19 cellular contexts compared by ENCODE assay signal in genomic region chr5:177538876-177539275, GRCh38. TPM values are rescaled to one million over a fixed set of nuclear protein-coding genes. Genes with fewer than 3 reads are reported as not detected.
DNase-seq lines count a peak whose midpoint lies in the region; ATAC-seq, FAIRE-seq and TF ChIP-seq lines count a peak whose summit lies in the region.
"Had no signal": no experiment of that assay in that cellular context is flagged by ENCODE, and none has a peak within 500 bp of the region (broad histone marks: within the 10 kb centered on the region; RNA-seq: fewer than 3 reads in every experiment).

No MANE protein-coding gene starts in this region.

- ATAC-seq in Right ventricle myocardium inferior: peak; percentile 20
- peak in 6 of 8 donors; percentile 16 to 70 (median 53) for ATAC-seq in heart right ventricle
- peak; percentile 3 for ATAC-seq in sciatic nerve
- no peak for ATAC-seq in aorta (ENCODE audit: low FRiP score)
- no peak for ATAC-seq in HepG2
- ATAC-seq: mucosa of descending colon, WTC11 had no signal

- TF ChIP-seq POLR2A in HepG2 (IDR thresholded peaks at IDR 0.05; ENCODE audit: insufficient read depth in 1 of 2, low read depth in 2 of 2, low read length in 2 of 2): no peak

- peaks cover 21 to 71% (median 64%) of the 10 kb centered on the region in 9 donors for H3K4me1 ChIP-seq in heart right ventricle
- peaks cover 4 to 18% of the 10 kb centered on the region in 2 donors for H3K4me1 ChIP-seq in aorta (ENCODE audit: control insufficient read depth in 1 of 2, insufficient read depth in 2 of 2, low read length in 2 of 2)
- H3K4me1 ChIP-seq in HepG2 (ENCODE audit: insufficient read depth, low read length): no peaks in the 10 kb centered on the region

- H4K20me1 ChIP-seq in HepG2 (ENCODE audit: insufficient read depth, low read length): peaks cover 9% of the 10 kb centered on the region

- TF ChIP-seq EP300 in HepG2 (IDR thresholded peaks at IDR 0.05; ENCODE audit: low read depth in 2 of 2, low read length in 2 of 2) (no peak), HepG2 (CRISPR knock-in tag; IDR thresholded peaks at IDR 0.05; ENCODE audit: borderline replicate concordance) (no peak)

- no peak overlapping the region for H2AFZ ChIP-seq in HepG2 (ENCODE audit: low read length)

- no TSS peak for BruUV-seq in HepG2 (replicated peaks; lab: Mats Ljungman, UMichigan)

- no peak overlapping the region for H3K4me2 ChIP-seq in HepG2 (ENCODE audit: low read depth, low read length)

- no peak overlapping the region for H3K9ac ChIP-seq in HepG2 (ENCODE audit: insufficient read depth, low read depth, low read length)

- H3K27me3 ChIP-seq in heart right ventricle (no peaks in the 10 kb centered on the region), aorta (ENCODE audit: control insufficient read depth in 1 of 2, insufficient read depth in 2 of 2, low read length in 1 of 2) (no peaks in the 10 kb centered on the region), HepG2 (ENCODE audit: control insufficient read depth in 1 of 2, insufficient read depth in 2 of 2, low read length in 2 of 2) (no peaks in the 10 kb centered on the region)
- H3K27me3 ChIP-seq: ovary, spleen had no signal

- no peak for TF ChIP-seq RAD21 in HepG2 (CRISPR knock-in tag; IDR thresholded peaks at IDR 0.05)

- in situ Hi-C loops in HepG2 (cut with HindIII; ENCODE audit: extremely low pct_ligation_motif_present, low pct_unique_long_range_greater_than_20kb): no loop called here

- peaks cover 0 to 71% (median 7%) of the 10 kb centered on the region in 9 donors for H3K36me3 ChIP-seq in heart right ventricle
- H3K36me3 ChIP-seq in aorta (ENCODE audit: control insufficient read depth in 1 of 2, insufficient read depth in 2 of 2, low read length in 1 of 2): peaks cover 0 to 3% of the 10 kb centered on the region in 2 donors
- H3K36me3 ChIP-seq in HepG2 (replicated peaks in 1 of 2; ENCODE audit: control insufficient read depth in 1 of 2, insufficient read depth in 2 of 2, low read length in 2 of 2): peaks cover 29 to 80% of the 10 kb centered on the region in 2 experiments
- H3K36me3 ChIP-seq: ovary had no signal

- POLR2A ChIA-PET in HepG2 (lab: Yijun Ruan, JAX): no interaction called here

- H3K9me3 ChIP-seq in heart right ventricle (no peaks in the 10 kb centered on the region), aorta (ENCODE audit: control insufficient read depth, low read length) (no peaks in the 10 kb centered on the region), HepG2 (ENCODE audit: low read length) (no peaks in the 10 kb centered on the region)
- H3K9me3 ChIP-seq: mucosa of descending colon, ovary, spleen had no signal

- no peak for FAIRE-seq in HepG2 (lab: Jason Lieb, UNC)
- FAIRE-seq: A204.1, GM18507 had no signal

- CTCF ChIA-PET in HepG2 (lab: Yijun Ruan, JAX; ENCODE audit: low intra/inter-chr PET ratio, low total read pairs): no interaction called here

- H3K27ac ChIP-seq in heart right ventricle (peak overlapping the region in 9 of 10 donors; percentile 59 to 86 (median 68)), aorta (ENCODE audit: low read depth in 1 of 2, low read length in 2 of 2) (peak overlapping the region; percentile 1 to 89), HepG2 (ENCODE audit: extremely low read length, insufficient read depth, low read length) (no peak overlapping the region)

- WGBS in heart right ventricle, 2 donors: 73 to 76% methylated on average over 10 of the region's 10 CpGs
- WGBS in aorta, 2 donors: 68 to 76% methylated on average over 10 of the region's 10 CpGs
- WGBS in HepG2 (ENCODE audit: low lambda C conversion rate): over 99% methylated on average over 10 of the region's 10 CpGs

- peaks cover 32% of the 10 kb centered on the region for H3K79me2 ChIP-seq in HepG2 (ENCODE audit: insufficient read depth, low read length)

- intact Hi-C loops in Right ventricle myocardium inferior (cut with DNase I) (no loop called here), cardiac septum (cut with DNase I) (no loop called here), heart right ventricle (cut with DNase I) (no loop called here), sciatic nerve (cut with DNase I) (no loop called here), aorta (cut with DNase I) (no loop called here), HepG2 (cut with micrococcal nuclease; ENCODE audit: unreplicated experiment) (no loop called here)

- DNase-seq in Right ventricle myocardium inferior (ENCODE audit: missing footprints) (no peak), cardiac septum (ENCODE audit: low spot score) (no peak), heart right ventricle (peak in 1 of 2 donors; percentile 32), sciatic nerve (ENCODE audit: low spot score) (no peak), aorta (peak in 1 of 2 donors; percentile 71), superior temporal gyrus (ENCODE audit: extremely low spot score) (no peak), HepG2 (ENCODE audit: low spot score) (no peak)
- no peak for DNase-seq in activated CD4-positive, CD25-positive, alpha-beta regulatory T cell (lab: John Stamatoyannopoulos, UW)
- DNase-seq: CD4-positive, alpha-beta T cell; cerebellar nuclear complex; DMS79 treated with DMSO at 0.1 percent for 48 hours; mucosa of descending colon; NCI-H2227 treated with DMSO at 0.1 percent for 48 hours; ovary; SHP77; spleen had no signal

- H3K4me3 ChIP-seq in heart right ventricle (no peak overlapping the region), aorta (ENCODE audit: low read length in 2 of 2) (no peak overlapping the region), HepG2 (replicated peaks in 1 of 3; ENCODE audit: insufficient read depth in 1 of 3, low read depth in 2 of 3, low read length in 3 of 3) (no peak overlapping the region)
- H3K4me3 ChIP-seq: mucosa of descending colon, ovary, spleen had no signal

- TF ChIP-seq CTCF in heart right ventricle (IDR thresholded peaks at IDR 0.05): no peak
- no peak for TF ChIP-seq CTCF in HepG2 (CRISPR knock-in tag; IDR thresholded peaks at IDR 0.05)

RNA-seq across cellular contexts. Expression of gene FAM193B, which starts 15.5 kb away (rescaled TPM):
- total RNA-seq in Right ventricle myocardium inferior (29.5 TPM), cardiac septum (25.4 TPM), heart right ventricle (10 to 100 TPM; 14.1 to 34.4 (median 20.1) TPM), sciatic nerve (113 TPM), aorta (100 to 1,000 TPM in 1 of 2 donors, 10 to 100 TPM in 1; 67.5 to 113 TPM), HepG2 (2016; rRNA removed; fragmentation: Illumina TruSeq; extraction: Trizol) (6.4 and 21.2 TPM in 2 replicates)
- polyA plus RNA-seq in heart right ventricle (100 to 1,000 TPM in 1 of 2 donors, 10 to 100 TPM in 1; 28.0 to 201 TPM), aorta (100 to 1,000 TPM in 1 of 2 donors, 10 to 100 TPM in 1; 49.5 to 533 TPM), HepG2 (2011; rRNA removed) (40.9 and 42.5 TPM in 2 replicates)
- 25.5 and 27.8 TPM in 2 replicates for total RNA-seq in HepG2 (2016; cell fraction: cytosol; rRNA removed; fragmentation: Illumina TruSeq; extraction: Trizol; ENCODE audit: low read depth)
- total RNA-seq in HepG2 (2016; cell fraction: insoluble cytoplasmic fraction; rRNA removed; fragmentation: Illumina TruSeq; extraction: Trizol): 7.4 and 21.9 TPM in 2 replicates
- 15.5 and 19.0 TPM in 2 replicates for total RNA-seq in HepG2 (2016; cell fraction: membrane; rRNA removed; fragmentation: Illumina TruSeq; extraction: Trizol)
- total RNA-seq in HepG2 (2016; cell fraction: nucleus; rRNA removed; fragmentation: Illumina TruSeq; extraction: Trizol): 20.2 and 30.4 TPM in 2 replicates
- 9.5 and 15.2 TPM in 2 replicates for polyA plus RNA-seq in HepG2 (2011; cell fraction: cytosol; rRNA removed)
- 123 and 139 TPM in 2 replicates for polyA plus RNA-seq in HepG2 (2011; cell fraction: nucleus; rRNA removed)
- polyA plus RNA-seq in HepG2 (2012): 23.0 and 27.4 TPM in 2 replicates
- polyA plus RNA-seq in HepG2 (2016; cell fraction: cytosol; fragmentation: Illumina TruSeq; extraction: Trizol; ENCODE audit: low read depth): 5.1 and 5.6 TPM in 2 replicates
- polyA plus RNA-seq in HepG2 (2016; cell fraction: insoluble cytoplasmic fraction; fragmentation: Illumina TruSeq; extraction: Trizol; ENCODE audit: low read depth): 11.6 and 13.7 TPM in 2 replicates
- 9.2 and 10.8 TPM in 2 replicates for polyA plus RNA-seq in HepG2 (2016; cell fraction: membrane; fragmentation: Illumina TruSeq; extraction: Trizol; ENCODE audit: low read depth)
- 87.5 and 114 TPM in 2 replicates for polyA plus RNA-seq in HepG2 (2016; cell fraction: nucleus; fragmentation: Illumina TruSeq; extraction: Trizol; ENCODE audit: insufficient read depth, low read depth)
- 19.8 and 23.5 TPM in 2 replicates for polyA minus RNA-seq in HepG2 (2011; rRNA and poly(A)+ RNA removed; ENCODE audit: low replicate concordance)
- polyA minus RNA-seq in HepG2 (2011; cell fraction: cytosol; rRNA and poly(A)+ RNA removed): 8.1 and 15.7 TPM in 2 replicates
- polyA minus RNA-seq in HepG2 (2011; cell fraction: nucleus; rRNA and poly(A)+ RNA removed): 24.2 and 37.9 TPM in 2 replicates

RNA-seq across cellular contexts. Expression of gene DDX41, which starts 22.1 kb away (rescaled TPM):
- total RNA-seq in Right ventricle myocardium inferior (30.1 TPM), cardiac septum (37.9 TPM), heart right ventricle (10 to 100 TPM; 19.7 to 53.2 (median 27.2) TPM), sciatic nerve (68.2 TPM), aorta (10 to 100 TPM; 45.0 to 54.9 TPM), HepG2 (2016; rRNA removed; fragmentation: Illumina TruSeq; extraction: Trizol) (62.8 and 83.0 TPM in 2 replicates)
- polyA plus RNA-seq in heart right ventricle (10 to 100 TPM; 45.2 to 55.7 TPM), aorta (10 to 100 TPM; 46.5 to 95.4 TPM), HepG2 (2011; rRNA removed) (99.5 and 105 TPM in 2 replicates)
- total RNA-seq in HepG2 (2016; cell fraction: cytosol; rRNA removed; fragmentation: Illumina TruSeq; extraction: Trizol; ENCODE audit: low read depth): 9.4 and 10.4 TPM in 2 replicates
- 68.8 and 106 TPM in 2 replicates for total RNA-seq in HepG2 (2016; cell fraction: insoluble cytoplasmic fraction; rRNA removed; fragmentation: Illumina TruSeq; extraction: Trizol)
- total RNA-seq in HepG2 (2016; cell fraction: membrane; rRNA removed; fragmentation: Illumina TruSeq; extraction: Trizol): 20.1 and 24.5 TPM in 2 replicates
- 56.7 and 63.3 TPM in 2 replicates for total RNA-seq in HepG2 (2016; cell fraction: nucleus; rRNA removed; fragmentation: Illumina TruSeq; extraction: Trizol)
- polyA plus RNA-seq in HepG2 (2011; cell fraction: cytosol; rRNA removed): 84.0 and 131 TPM in 2 replicates
- polyA plus RNA-seq in HepG2 (2011; cell fraction: nucleus; rRNA removed): 340 and 476 TPM in 2 replicates
- 39.9 and 70.4 TPM in 2 replicates for polyA plus RNA-seq in HepG2 (2012)
- polyA plus RNA-seq in HepG2 (2016; cell fraction: cytosol; fragmentation: Illumina TruSeq; extraction: Trizol; ENCODE audit: low read depth): 12.3 and 13.1 TPM in 2 replicates
- polyA plus RNA-seq in HepG2 (2016; cell fraction: insoluble cytoplasmic fraction; fragmentation: Illumina TruSeq; extraction: Trizol; ENCODE audit: low read depth): 84.7 and 86.0 TPM in 2 replicates
- 20.4 and 21.8 TPM in 2 replicates for polyA plus RNA-seq in HepG2 (2016; cell fraction: membrane; fragmentation: Illumina TruSeq; extraction: Trizol; ENCODE audit: low read depth)
- 142 and 157 TPM in 2 replicates for polyA plus RNA-seq in HepG2 (2016; cell fraction: nucleus; fragmentation: Illumina TruSeq; extraction: Trizol; ENCODE audit: insufficient read depth, low read depth)
- 101 and 102 TPM in 2 replicates for polyA minus RNA-seq in HepG2 (2011; rRNA and poly(A)+ RNA removed; ENCODE audit: low replicate concordance)
- 45.9 and 55.5 TPM in 2 replicates for polyA minus RNA-seq in HepG2 (2011; cell fraction: cytosol; rRNA and poly(A)+ RNA removed)
- polyA minus RNA-seq in HepG2 (2011; cell fraction: nucleus; rRNA and poly(A)+ RNA removed): 103 and 117 TPM in 2 replicates

RNA-seq across cellular contexts. Expression of gene DOK3, which starts 29.2 kb away (rescaled TPM):
- total RNA-seq in Right ventricle myocardium inferior (4.4 TPM), cardiac septum (4.7 TPM), heart right ventricle (10 to 100 TPM in 1 of 10 donors, 1 to 10 TPM in 7, under 1 TPM in 2; 0.74 to 11.4 (median 1.9) TPM), sciatic nerve (16.2 TPM), aorta (10 to 100 TPM; 15.0 to 21.6 TPM), HepG2 (2016; rRNA removed; fragmentation: Illumina TruSeq; extraction: Trizol) (0.48 and 1.4 TPM in 2 replicates)
- polyA plus RNA-seq in heart right ventricle (1 to 10 TPM; 2.4 to 4.0 TPM), aorta (1 to 10 TPM; 2.7 to 4.4 TPM), HepG2 (2011; rRNA removed) (1.5 and 1.7 TPM in 2 replicates)
- 0.44 and 0.51 TPM in 2 replicates for total RNA-seq in HepG2 (2016; cell fraction: cytosol; rRNA removed; fragmentation: Illumina TruSeq; extraction: Trizol; ENCODE audit: low read depth)
- 0.40 and 1.6 TPM in 2 replicates for total RNA-seq in HepG2 (2016; cell fraction: insoluble cytoplasmic fraction; rRNA removed; fragmentation: Illumina TruSeq; extraction: Trizol)
- 0.43 and 0.52 TPM in 2 replicates for total RNA-seq in HepG2 (2016; cell fraction: membrane; rRNA removed; fragmentation: Illumina TruSeq; extraction: Trizol)
- total RNA-seq in HepG2 (2016; cell fraction: nucleus; rRNA removed; fragmentation: Illumina TruSeq; extraction: Trizol): 3.1 and 3.4 TPM in 2 replicates
- 0.45 and 0.52 TPM in 2 replicates for polyA plus RNA-seq in HepG2 (2011; cell fraction: cytosol; rRNA removed)
- 11.5 and 16.7 TPM in 2 replicates for polyA plus RNA-seq in HepG2 (2011; cell fraction: nucleus; rRNA removed)
- 0.60 and 1.5 TPM in 2 replicates for polyA plus RNA-seq in HepG2 (2012)
- polyA plus RNA-seq in HepG2 (2016; cell fraction: cytosol; fragmentation: Illumina TruSeq; extraction: Trizol; ENCODE audit: low read depth): 0.17 and 0.23 TPM in 2 replicates
- 0.77 and 0.99 TPM in 2 replicates for polyA plus RNA-seq in HepG2 (2016; cell fraction: insoluble cytoplasmic fraction; fragmentation: Illumina TruSeq; extraction: Trizol; ENCODE audit: low read depth)
- polyA plus RNA-seq in HepG2 (2016; cell fraction: membrane; fragmentation: Illumina TruSeq; extraction: Trizol; ENCODE audit: low read depth): 0.26 and 0.50 TPM in 2 replicates
- 7.2 and 8.3 TPM in 2 replicates for polyA plus RNA-seq in HepG2 (2016; cell fraction: nucleus; fragmentation: Illumina TruSeq; extraction: Trizol; ENCODE audit: insufficient read depth, low read depth)
- polyA minus RNA-seq in HepG2 (2011; rRNA and poly(A)+ RNA removed; ENCODE audit: low replicate concordance): 3.4 and 4.3 TPM in 2 replicates
- polyA minus RNA-seq in HepG2 (2011; cell fraction: cytosol; rRNA and poly(A)+ RNA removed): not detected in 2 replicates
- polyA minus RNA-seq in HepG2 (2011; cell fraction: nucleus; rRNA and poly(A)+ RNA removed): 4.4 and 4.8 TPM in 2 replicates

RNA-seq across cellular contexts. Expression of gene PDLIM7, which starts 41.5 kb away (rescaled TPM):
- total RNA-seq in Right ventricle myocardium inferior (43.1 TPM), cardiac septum (133 TPM), heart right ventricle (10 to 100 TPM; 32.5 to 70.6 (median 51.0) TPM), sciatic nerve (144 TPM), aorta (100 to 1,000 TPM; 510 to 729 TPM), HepG2 (2016; rRNA removed; fragmentation: Illumina TruSeq; extraction: Trizol) (17.7 and 21.1 TPM in 2 replicates)
- polyA plus RNA-seq in heart right ventricle (100 to 1,000 TPM; 129 to 131 TPM), aorta (1,000 to 10,000 TPM in 1 of 2 donors, 100 to 1,000 TPM in 1; 184 to 1,248 TPM), HepG2 (2011; rRNA removed) (31.3 and 38.4 TPM in 2 replicates)
- 6.1 and 8.5 TPM in 2 replicates for total RNA-seq in HepG2 (2016; cell fraction: cytosol; rRNA removed; fragmentation: Illumina TruSeq; extraction: Trizol; ENCODE audit: low read depth)
- total RNA-seq in HepG2 (2016; cell fraction: insoluble cytoplasmic fraction; rRNA removed; fragmentation: Illumina TruSeq; extraction: Trizol): 14.8 and 20.5 TPM in 2 replicates
- 10.1 and 15.4 TPM in 2 replicates for total RNA-seq in HepG2 (2016; cell fraction: membrane; rRNA removed; fragmentation: Illumina TruSeq; extraction: Trizol)
- 15.8 and 17.5 TPM in 2 replicates for total RNA-seq in HepG2 (2016; cell fraction: nucleus; rRNA removed; fragmentation: Illumina TruSeq; extraction: Trizol)
- 16.0 and 26.2 TPM in 2 replicates for polyA plus RNA-seq in HepG2 (2011; cell fraction: cytosol; rRNA removed)
- 208 and 260 TPM in 2 replicates for polyA plus RNA-seq in HepG2 (2011; cell fraction: nucleus; rRNA removed)
- polyA plus RNA-seq in HepG2 (2012): 13.5 and 20.9 TPM in 2 replicates
- 9.0 and 11.5 TPM in 2 replicates for polyA plus RNA-seq in HepG2 (2016; cell fraction: cytosol; fragmentation: Illumina TruSeq; extraction: Trizol; ENCODE audit: low read depth)
- polyA plus RNA-seq in HepG2 (2016; cell fraction: insoluble cytoplasmic fraction; fragmentation: Illumina TruSeq; extraction: Trizol; ENCODE audit: low read depth): 21.0 and 30.6 TPM in 2 replicates
- polyA plus RNA-seq in HepG2 (2016; cell fraction: membrane; fragmentation: Illumina TruSeq; extraction: Trizol; ENCODE audit: low read depth): 14.1 and 15.2 TPM in 2 replicates
- polyA plus RNA-seq in HepG2 (2016; cell fraction: nucleus; fragmentation: Illumina TruSeq; extraction: Trizol; ENCODE audit: insufficient read depth, low read depth): 62.3 and 63.3 TPM in 2 replicates
- 26.3 and 38.9 TPM in 2 replicates for polyA minus RNA-seq in HepG2 (2011; rRNA and poly(A)+ RNA removed; ENCODE audit: low replicate concordance)
- polyA minus RNA-seq in HepG2 (2011; cell fraction: cytosol; rRNA and poly(A)+ RNA removed): 12.7 and 14.1 TPM in 2 replicates
- polyA minus RNA-seq in HepG2 (2011; cell fraction: nucleus; rRNA and poly(A)+ RNA removed): 49.5 and 52.4 TPM in 2 replicates

RNA-seq across cellular contexts. Expression of gene TMED9, which starts 53.1 kb away (rescaled TPM):
- total RNA-seq in Right ventricle myocardium inferior (75.3 TPM), cardiac septum (94.9 TPM), heart right ventricle (100 to 1,000 TPM in 2 of 10 donors, 10 to 100 TPM in 8; 58.1 to 140 (median 69.5) TPM), sciatic nerve (81.0 TPM), aorta (100 to 1,000 TPM; 119 to 137 TPM), HepG2 (2016; rRNA removed; fragmentation: Illumina TruSeq; extraction: Trizol) (92.1 and 161 TPM in 2 replicates)
- polyA plus RNA-seq in heart right ventricle (100 to 1,000 TPM in 1 of 2 donors, 10 to 100 TPM in 1; 48.3 to 310 TPM), aorta (100 to 1,000 TPM; 110 to 124 TPM), HepG2 (2011; rRNA removed) (336 and 350 TPM in 2 replicates)
- total RNA-seq in HepG2 (2016; cell fraction: cytosol; rRNA removed; fragmentation: Illumina TruSeq; extraction: Trizol; ENCODE audit: low read depth): 17.9 and 19.9 TPM in 2 replicates
- 95.3 and 167 TPM in 2 replicates for total RNA-seq in HepG2 (2016; cell fraction: insoluble cytoplasmic fraction; rRNA removed; fragmentation: Illumina TruSeq; extraction: Trizol)
- total RNA-seq in HepG2 (2016; cell fraction: membrane; rRNA removed; fragmentation: Illumina TruSeq; extraction: Trizol): 31.2 and 33.3 TPM in 2 replicates
- total RNA-seq in HepG2 (2016; cell fraction: nucleus; rRNA removed; fragmentation: Illumina TruSeq; extraction: Trizol): 146 and 166 TPM in 2 replicates
- 325 and 399 TPM in 2 replicates for polyA plus RNA-seq in HepG2 (2011; cell fraction: cytosol; rRNA removed)
- polyA plus RNA-seq in HepG2 (2011; cell fraction: nucleus; rRNA removed): 117 and 142 TPM in 2 replicates
- polyA plus RNA-seq in HepG2 (2012): 178 and 218 TPM in 2 replicates
- polyA plus RNA-seq in HepG2 (2016; cell fraction: cytosol; fragmentation: Illumina TruSeq; extraction: Trizol; ENCODE audit: low read depth): 22.9 and 25.6 TPM in 2 replicates
- polyA plus RNA-seq in HepG2 (2016; cell fraction: insoluble cytoplasmic fraction; fragmentation: Illumina TruSeq; extraction: Trizol; ENCODE audit: low read depth): 127 and 128 TPM in 2 replicates
- polyA plus RNA-seq in HepG2 (2016; cell fraction: membrane; fragmentation: Illumina TruSeq; extraction: Trizol; ENCODE audit: low read depth): 35.4 and 42.5 TPM in 2 replicates
- polyA plus RNA-seq in HepG2 (2016; cell fraction: nucleus; fragmentation: Illumina TruSeq; extraction: Trizol; ENCODE audit: insufficient read depth, low read depth): 348 and 359 TPM in 2 replicates
- 179 and 310 TPM in 2 replicates for polyA minus RNA-seq in HepG2 (2011; rRNA and poly(A)+ RNA removed; ENCODE audit: low replicate concordance)
- 92.6 and 98.1 TPM in 2 replicates for polyA minus RNA-seq in HepG2 (2011; cell fraction: cytosol; rRNA and poly(A)+ RNA removed)
- 66.8 and 67.1 TPM in 2 replicates for polyA minus RNA-seq in HepG2 (2011; cell fraction: nucleus; rRNA and poly(A)+ RNA removed)

Comparison
In these comparisons a context has a peak if more than half of its experiments do, and no peak if none do; other contexts are left out.
1. ATAC-seq: peak in Right ventricle myocardium inferior (single experiment), heart right ventricle (6 of 8) and sciatic nerve (single experiment); none in aorta (single experiment) and HepG2 (single experiment).